In the genomic region with DNA sequence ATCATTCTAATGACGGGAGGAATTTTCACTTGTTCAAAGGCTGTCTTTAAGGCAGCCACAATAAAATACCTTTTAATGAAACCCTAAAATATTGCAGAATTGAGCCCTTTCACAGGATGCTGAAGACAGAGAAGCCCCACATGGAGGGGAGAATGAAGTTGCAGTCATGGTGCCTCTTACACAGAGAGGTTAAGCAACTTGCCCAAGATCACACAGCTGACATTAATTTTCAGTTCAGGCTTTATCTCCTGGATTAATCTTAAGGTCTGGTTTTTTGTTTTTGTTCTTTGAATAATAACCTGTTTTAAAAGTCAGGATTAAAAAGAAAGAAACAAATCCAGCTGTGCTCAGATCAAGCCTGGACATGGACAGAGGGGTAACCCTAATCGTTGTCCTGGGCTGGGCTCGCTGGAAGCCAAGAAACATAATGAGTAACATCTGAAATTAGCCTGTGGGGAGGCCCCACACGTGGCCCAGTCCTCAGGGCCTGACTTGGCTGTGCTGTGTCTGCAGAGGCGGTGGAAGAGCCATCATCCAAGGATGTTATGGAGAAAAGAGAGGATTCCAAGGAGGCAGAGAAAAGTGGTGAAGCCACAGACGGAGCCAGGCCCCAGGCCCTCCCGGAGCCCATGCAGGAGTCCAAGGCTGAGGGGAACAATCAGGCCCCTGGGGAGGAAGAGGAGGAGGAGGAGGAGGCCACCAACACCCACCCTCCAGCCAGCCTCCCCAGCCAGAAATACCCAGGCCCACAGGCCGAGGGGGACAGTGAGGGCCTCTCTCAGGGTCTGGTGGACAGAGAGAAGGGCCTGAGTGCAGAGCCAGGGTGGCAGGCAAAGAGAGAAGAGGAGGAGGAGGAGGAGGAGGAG, we compare ENCODE assay signal across 23 cellular contexts. TPM values are rescaled to one million over a fixed set of nuclear protein-coding genes. Genes with fewer than 3 reads are reported as not detected.
DNase-seq lines count a peak whose midpoint lies in the region; ATAC-seq and TF ChIP-seq lines count a peak whose summit lies in the region.
"Had no signal": no experiment of that assay in that cellular context is flagged by ENCODE, and none has a peak within 500 bp of the region (broad histone marks: within the 10 kb centered on the region; RNA-seq: fewer than 3 reads in every experiment).

No MANE protein-coding gene starts in this region.

- DNase-seq in AG08395 (ENCODE audit: low spot score) (peak; percentile 58), GM04504 (ENCODE audit: low read depth) (peak; percentile 11), memory B cell (ENCODE audit: low spot score in 2 of 2) (no peak), NCI-H345 (lab: John Stamatoyannopoulos, UW) (no peak)
- DNase-seq in stimulated activated CD4-positive, alpha-beta T cell treated with anti-CD3 and anti-CD28 coated beads, Interleukin-12 subunit alpha, Interleukin-12 subunit beta, amount 100 ng/mL, for 4 hours: no peak
- DNase-seq: activated CD4-positive, alpha-beta T cell treated with anti-CD3 and anti-CD28 coated beads, Interleukin-2, amount 10 ng/mL, durations not matched to agents 7 days and 5 days; activated effector memory CD4-positive, alpha-beta T cell treated with Interleukin-2 at 50 U/mL for 16 hours; CD8-positive, alpha-beta memory T cell; DND-41; glutamatergic neuron; H9; NCI-H1930; SIG-M5; substantia nigra had no signal

- no peak overlapping the region for H3K4me3 ChIP-seq in endocrine pancreas (ENCODE audit: control insufficient read depth, insufficient read depth, low read length)
- no peak overlapping the region for H3K4me3 ChIP-seq in gastroesophageal sphincter
- H3K4me3 ChIP-seq: left lung had no signal

- 55 to 57% methylated on average over 1 to 2 of the region's 8 CpGs for WGBS in gastroesophageal sphincter (ENCODE audit: low coverage in 1 of 2), 2 donors

- no peak overlapping the region for H3K4me3 Mint-ChIP-seq in memory B cell
- H3K4me3 Mint-ChIP-seq: activated CD4-positive, alpha-beta T cell treated with anti-CD3 and anti-CD28 coated beads, Interleukin-2, amount 10 ng/mL, durations not matched to agents 7 days and 5 days; CD8-positive, alpha-beta memory T cell; H9; neural crest cell had no signal

- H3K36me3 Mint-ChIP-seq in memory B cell: peaks cover 4% of the 10 kb centered on the region

- H3K9me3 ChIP-seq in endocrine pancreas (ENCODE audit: control insufficient read depth, low read length) (no peaks in the 10 kb centered on the region), gastroesophageal sphincter (no peaks in the 10 kb centered on the region)
- H3K9me3 ChIP-seq: left lung had no signal

- no peak for TF ChIP-seq POLR2A in gastroesophageal sphincter (IDR thresholded peaks at IDR 0.05)

- H3K36me3 ChIP-seq in endocrine pancreas (ENCODE audit: control insufficient read depth, insufficient read depth, low read length): no peaks in the 10 kb centered on the region
- peaks cover 0 to 15% of the 10 kb centered on the region in 2 donors for H3K36me3 ChIP-seq in gastroesophageal sphincter

- peak overlapping the region; percentile 55 for H3K9ac ChIP-seq in endocrine pancreas (ENCODE audit: control insufficient read depth, insufficient read depth, low read length)
- H3K9ac ChIP-seq: KMS-11 had no signal

- H3K4me1 Mint-ChIP-seq in memory B cell: no peaks in the 10 kb centered on the region
- H3K4me1 Mint-ChIP-seq: activated CD4-positive, alpha-beta T cell treated with anti-CD3 and anti-CD28 coated beads, Interleukin-2, amount 10 ng/mL, durations not matched to agents 7 days and 5 days; H9; neural crest cell had no signal

- no peaks in the 10 kb centered on the region for H3K9me3 Mint-ChIP-seq in memory B cell
- H3K9me3 Mint-ChIP-seq: activated CD4-positive, alpha-beta T cell treated with anti-CD3 and anti-CD28 coated beads, Interleukin-2, amount 10 ng/mL, durations not matched to agents 7 days and 5 days; CD8-positive, alpha-beta memory T cell; H9; neural crest cell had no signal

- peak overlapping the region; percentile 15 for H3K27ac Mint-ChIP-seq in memory B cell
- H3K27ac Mint-ChIP-seq: activated CD4-positive, alpha-beta T cell treated with anti-CD3 and anti-CD28 coated beads, Interleukin-2, amount 10 ng/mL, durations not matched to agents 7 days and 5 days; H9 had no signal

- no peaks in the 10 kb centered on the region for H3K27me3 Mint-ChIP-seq in memory B cell
- H3K27me3 Mint-ChIP-seq: activated CD4-positive, alpha-beta T cell treated with anti-CD3 and anti-CD28 coated beads, Interleukin-2, amount 10 ng/mL, durations not matched to agents 7 days and 5 days had no signal

- no peaks in the 10 kb centered on the region for H3K27me3 ChIP-seq in endocrine pancreas (ENCODE audit: control insufficient read depth, insufficient read depth, low read length)
- no peaks in the 10 kb centered on the region for H3K27me3 ChIP-seq in gastroesophageal sphincter

- no peak for ATAC-seq in memory B cell (ENCODE audit: low read depth)
- ATAC-seq in gastroesophageal sphincter: no peak
- no peak for ATAC-seq in GM19452 (IDR thresholded peaks at IDR 0.05; ENCODE audit: unreplicated experiment)
- ATAC-seq: left lung had no signal

- no peak for TF ChIP-seq EP300 in gastroesophageal sphincter (IDR thresholded peaks at IDR 0.05)

- H3K4me1 ChIP-seq in endocrine pancreas (ENCODE audit: control insufficient read depth, insufficient read depth, low read length) (peaks cover 5% of the 10 kb centered on the region), gastroesophageal sphincter (no peaks in the 10 kb centered on the region)
- H3K4me1 ChIP-seq: left lung had no signal

- no peak overlapping the region for H3K27ac ChIP-seq in gastroesophageal sphincter
- H3K27ac ChIP-seq: KMS-11, left lung had no signal

- no peak for TF ChIP-seq CTCF in gastroesophageal sphincter (IDR thresholded peaks at IDR 0.05)

RNA-seq across cellular contexts. Expression of gene CHGA, which starts 8.0 kb away (rescaled TPM):
- 1 to 10 TPM in 3 of 4 donors, not detected in 1; 1.8 TPM for total RNA-seq in gastroesophageal sphincter
- total RNA-seq: activated CD4-positive, alpha-beta T cell treated with anti-CD3 and anti-CD28 coated beads, Interleukin-2, amount 10 ng/mL, durations not matched to agents 7 days and 5 days; CD8-positive, alpha-beta memory T cell; endothelial cell of umbilical vein; HT1080; T-helper 1 cell treated with Interleukin-12 subunit alpha and Interleukin-12 subunit beta and Interleukin-4 antibody, amounts not matched to agents 30 ng/mL and 1 ng/mL, for 36 hours had no signal

Comparison
In these comparisons a context has a peak if more than half of its experiments do, and no peak if none do; other contexts are left out.
1. DNase-seq: peak in AG08395 (single experiment) and GM04504 (single experiment); none in memory B cell (0 of 2), stimulated activated CD4-positive, alpha-beta T cell treated with anti-CD3 and anti-CD28 coated beads, Interleukin-12 subunit alpha, Interleukin-12 subunit beta, amount 100 ng/mL, for 4 hours (single experiment) and NCI-H345 (single experiment).